Comparison of ENCODE assay signal across 8 cellular contexts in the genomic region with DNA sequence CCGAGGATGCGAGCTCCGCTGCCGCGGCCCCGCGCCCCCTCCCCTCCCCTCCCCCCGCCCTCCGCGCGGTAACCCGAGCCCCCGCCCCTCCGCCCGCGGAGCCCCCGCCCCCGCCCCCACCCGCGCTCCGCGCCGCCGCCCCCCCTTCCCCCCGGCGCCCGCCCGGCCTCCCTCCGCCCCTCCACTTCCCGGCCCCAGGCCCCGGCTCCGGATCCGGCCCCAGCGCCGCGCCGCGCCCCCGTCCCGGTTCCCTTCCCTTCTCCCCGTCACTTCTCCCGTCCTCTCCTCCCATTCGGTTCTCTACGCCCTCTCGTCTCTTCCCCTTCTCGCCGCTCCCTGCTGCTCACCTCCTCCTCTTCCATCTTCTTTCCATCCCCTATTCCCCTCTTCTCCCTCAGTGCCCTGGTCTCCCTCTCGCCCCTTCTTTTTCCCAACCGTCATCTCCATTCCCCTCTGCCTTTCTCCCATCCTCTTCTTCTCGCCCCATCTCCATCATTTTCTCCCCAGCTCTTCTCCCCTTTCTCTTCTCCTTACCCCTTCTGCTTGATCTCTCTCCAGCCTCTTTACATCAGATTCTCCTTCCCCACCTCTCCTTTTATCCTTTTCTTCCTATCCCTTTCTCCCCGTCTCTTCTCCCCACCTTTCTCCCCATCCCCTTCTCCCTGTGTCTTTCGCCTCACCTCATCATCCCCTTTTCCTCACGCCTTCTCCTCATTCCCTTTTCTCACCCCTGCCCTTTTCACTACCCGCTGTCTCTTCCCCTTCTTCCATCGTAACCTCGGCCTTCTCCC. TPM values are rescaled to one million over a fixed set of nuclear protein-coding genes. Genes with fewer than 3 reads are reported as not detected.
DNase-seq lines count a peak whose midpoint lies in the region; ATAC-seq and TF ChIP-seq lines count a peak whose summit lies in the region.

A gene with protein sequence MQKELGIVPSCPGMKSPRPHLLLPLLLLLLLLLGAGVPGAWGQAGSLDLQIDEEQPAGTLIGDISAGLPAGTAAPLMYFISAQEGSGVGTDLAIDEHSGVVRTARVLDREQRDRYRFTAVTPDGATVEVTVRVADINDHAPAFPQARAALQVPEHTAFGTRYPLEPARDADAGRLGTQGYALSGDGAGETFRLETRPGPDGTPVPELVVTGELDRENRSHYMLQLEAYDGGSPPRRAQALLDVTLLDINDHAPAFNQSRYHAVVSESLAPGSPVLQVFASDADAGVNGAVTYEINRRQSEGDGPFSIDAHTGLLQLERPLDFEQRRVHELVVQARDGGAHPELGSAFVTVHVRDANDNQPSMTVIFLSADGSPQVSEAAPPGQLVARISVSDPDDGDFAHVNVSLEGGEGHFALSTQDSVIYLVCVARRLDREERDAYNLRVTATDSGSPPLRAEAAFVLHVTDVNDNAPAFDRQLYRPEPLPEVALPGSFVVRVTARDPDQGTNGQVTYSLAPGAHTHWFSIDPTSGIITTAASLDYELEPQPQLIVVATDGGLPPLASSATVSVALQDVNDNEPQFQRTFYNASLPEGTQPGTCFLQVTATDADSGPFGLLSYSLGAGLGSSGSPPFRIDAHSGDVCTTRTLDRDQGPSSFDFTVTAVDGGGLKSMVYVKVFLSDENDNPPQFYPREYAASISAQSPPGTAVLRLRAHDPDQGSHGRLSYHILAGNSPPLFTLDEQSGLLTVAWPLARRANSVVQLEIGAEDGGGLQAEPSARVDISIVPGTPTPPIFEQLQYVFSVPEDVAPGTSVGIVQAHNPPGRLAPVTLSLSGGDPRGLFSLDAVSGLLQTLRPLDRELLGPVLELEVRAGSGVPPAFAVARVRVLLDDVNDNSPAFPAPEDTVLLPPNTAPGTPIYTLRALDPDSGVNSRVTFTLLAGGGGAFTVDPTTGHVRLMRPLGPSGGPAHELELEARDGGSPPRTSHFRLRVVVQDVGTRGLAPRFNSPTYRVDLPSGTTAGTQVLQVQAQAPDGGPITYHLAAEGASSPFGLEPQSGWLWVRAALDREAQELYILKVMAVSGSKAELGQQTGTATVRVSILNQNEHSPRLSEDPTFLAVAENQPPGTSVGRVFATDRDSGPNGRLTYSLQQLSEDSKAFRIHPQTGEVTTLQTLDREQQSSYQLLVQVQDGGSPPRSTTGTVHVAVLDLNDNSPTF (N-terminal part only) (minus strand): TSS at position 20 of the 791 bp plus-strand sequence. CDS start 14,196 bp downstream, outside the sequence.

- peak within 1 kb of the TSS; percentile 98 for H4K5ac ChIP-seq in IMR-90 (ENCODE audit: low read depth, low read length)

- H3K18ac ChIP-seq in IMR-90 (ENCODE audit: low read depth, low read length) = peak within 1 kb of the TSS; percentile 99

- H3K14ac ChIP-seq in IMR-90 (replicated peaks; ENCODE audit: low read depth, low read length) = peak within 1 kb of the TSS; percentile 91

- H3K4me1 ChIP-seq in IMR-90 (ENCODE audit: control insufficient read depth, insufficient read depth, low read length) (peaks cover 5% of the 10 kb centered on the region), lower lobe of right lung (peaks cover 12% of the 10 kb centered on the region)

- H3K4me3 ChIP-seq in IMR-90 (ENCODE audit: insufficient read depth, low read depth, low read length) (peak within 1 kb of the TSS; percentile 98), lower lobe of right lung (peak within 1 kb of the TSS; percentile 50)

- H3K9ac ChIP-seq in IMR-90 (ENCODE audit: low read depth, low read length) = peak within 1 kb of the TSS; percentile 99

- 0 out of 2 replicates have a peak, but pooled peaks cover 3% of the 10 kb centered on the region for H4K20me1 ChIP-seq in IMR-90 (ENCODE audit: insufficient read depth, low read length)

- peak within 1 kb of the TSS; percentile 85 for H3K4ac ChIP-seq in IMR-90 (ENCODE audit: low read depth, low read length)

- dilution Hi-C loops in IMR-90 (cut with HindIII; ENCODE audit: low sequenced_read_pairs, unreplicated experiment) = no loop called here

- H2AK9ac ChIP-seq in IMR-90 (replicated peaks; ENCODE audit: low read depth, low read length, poor library complexity) = peak within 1 kb of the TSS; percentile 84

- H3K27me3 ChIP-seq in IMR-90 (ENCODE audit: control insufficient read depth, insufficient read depth, low read length) = peaks cover 16% of the 10 kb centered on the region
- H3K27me3 ChIP-seq in lower lobe of right lung (ENCODE audit: low read depth) = no peaks in the 10 kb centered on the region

- DNase-seq in AG08395 (ENCODE audit: low spot score) (peak; percentile 24), IMR-90 (no peak), cerebellum (ENCODE audit: low spot score) (peak; percentile 14), lower lobe of right lung (no peak)

- peak within 1 kb of the TSS; percentile 30; the same call in 1 of the 3 replicates for H2BK15ac ChIP-seq in IMR-90 (ENCODE audit: low read depth, low read length)

- H2AFZ ChIP-seq in IMR-90 (replicated peaks; ENCODE audit: low read length, poor library complexity) = peak within 1 kb of the TSS; percentile 86

- intact Hi-C loops in IMR-90 (cut with micrococcal nuclease) (no loop called here), lower lobe of right lung (cut with DNase I) (no loop called here)

- CTCF ChIA-PET in IMR-90 (lab: Yijun Ruan, JAX) = no interaction called here

- H3K36me3 ChIP-seq in IMR-90 (ENCODE audit: control insufficient read depth, insufficient read depth, low read length) (no peaks in the 10 kb centered on the region), lower lobe of right lung (no peaks in the 10 kb centered on the region)

- TF ChIP-seq CTCF in IMR-90 (conservative IDR thresholded peaks at IDR 0.05; ENCODE audit: low read depth, low read length) (no peak), lower lobe of right lung (IDR thresholded peaks at IDR 0.05) (no peak)

- H3K9me1 ChIP-seq in IMR-90 (ENCODE audit: insufficient read depth, low read length) = peaks cover 18% of the 10 kb centered on the region

- H3K23ac ChIP-seq in IMR-90 (ENCODE audit: low read depth, low read length) = peak within 1 kb of the TSS; percentile 77

- 8 to 100% methylated on average over 2 to 11 of the region's 56 CpGs for WGBS in IMR-90 (ENCODE audit: extremely low coverage in 2 of 2, insufficient read length in 1 of 2), 2 experiments

- POLR2A ChIA-PET in IMR-90 (lab: Charles Lee; ENCODE audit: unreplicated experiment) = interaction anchor here (0.9 kb wide), 1 partner anchor 336 kb away, joined by 5 read pairs; no protein-coding TSS in a partner anchor

- H3K56ac ChIP-seq in IMR-90 (ENCODE audit: extremely low read depth, insufficient read depth, low read length) = no peak within 1 kb of the TSS

- TF ChIP-seq RAD21 in IMR-90 (IDR thresholded peaks at IDR 0.05; ENCODE audit: low read length) = no peak

- H3K27ac ChIP-seq in IMR-90 (ENCODE audit: insufficient read depth, low read length) (peak within 1 kb of the TSS; percentile 64), lower lobe of right lung (peak within 1 kb of the TSS; percentile 60), temporal lobe (ENCODE audit: low read depth, low read length) (peak within 1 kb of the TSS; percentile 49)

- H4K8ac ChIP-seq in IMR-90 (ENCODE audit: low read depth in 2 of 2, low read length in 2 of 2) = peak within 1 kb of the TSS; percentile 50 to 78; a peak in 3 of 4 replicates

- peak within 1 kb of the TSS; percentile 5; the same call in 1 of the 2 replicates for H2BK20ac ChIP-seq in IMR-90 (ENCODE audit: low read depth, low read length)

- H2BK120ac ChIP-seq in IMR-90 (ENCODE audit: low read depth, low read length) = peak within 1 kb of the TSS; percentile 83

- no peak within 1 kb of the TSS for H2BK5ac ChIP-seq in IMR-90 (ENCODE audit: low read depth, low read length, poor library complexity, severe bottlenecking)

- peak within 1 kb of the TSS; percentile 85 for H2AK5ac ChIP-seq in IMR-90 (ENCODE audit: low read depth, low read length)

- in situ Hi-C loops in IMR-90 (cut with MboI; ENCODE audit: low sequenced_read_pairs) = no loop called here

- H4K91ac ChIP-seq in IMR-90 (ENCODE audit: insufficient read depth, low read depth, low read length) = peak within 1 kb of the TSS; percentile 79

- ATAC-seq in IMR-90 (ENCODE audit: low read depth) = peak; percentile 59
- ATAC-seq in lower lobe of right lung = peak; percentile 46
- ATAC-seq in GM18502 (IDR thresholded peaks at IDR 0.05; ENCODE audit: poor library complexity, unreplicated experiment) = no peak
- ATAC-seq in GM18511 (IDR thresholded peaks at IDR 0.05; ENCODE audit: unreplicated experiment) = no peak
- no peak for ATAC-seq in GM21529 (IDR thresholded peaks at IDR 0.05; ENCODE audit: unreplicated experiment)

- H3K9me3 ChIP-seq in IMR-90 (ENCODE audit: control insufficient read depth, insufficient read depth, low read length) (no peaks in the 10 kb centered on the region), lower lobe of right lung (no peaks in the 10 kb centered on the region)

- no peak for TF ChIP-seq POLR2A in IMR-90 (IDR thresholded peaks at IDR 0.05; ENCODE audit: low read depth, low read length)

- H3K79me1 ChIP-seq in IMR-90 (ENCODE audit: low read depth in 1 of 2, low read length in 2 of 2) = peaks cover 3 to 17% of the 10 kb centered on the region in 2 experiments; a peak in 2 of 4 replicates

- no TSS peak for BruUV-seq in IMR-90 (replicated peaks; lab: Mats Ljungman, UMichigan)

- peak within 1 kb of the TSS; percentile 98 for H3K4me2 ChIP-seq in IMR-90 (ENCODE audit: low read depth, low read length)

TF ChIP-seq in IMR-90, 13 proteins besides CTCF, POLR2A, EP300 and RAD21:
- no peak for TF ChIP-seq CEBPB (IDR thresholded peaks at IDR 0.05; ENCODE audit: low read depth, low read length)
- peak; percentile 7; the same call in 1 of the 2 replicates for TF ChIP-seq MAZ (IDR thresholded peaks at IDR 0.05; ENCODE audit: borderline replicate concordance, low read depth, low read length)
TF ChIP-seq in IMR-90: peak in this region for 1.

RNA-seq across cellular contexts. Expression of the gene that starts here (rescaled TPM):
- 1.4 and 1.7 TPM in 2 replicates for total RNA-seq in IMR-90 (2012; rRNA removed)
- 3.3 and 3.8 TPM in 2 replicates for polyA plus RNA-seq in IMR-90 (2012; rRNA removed)
- 2.0 and 3.8 TPM in 2 replicates for polyA plus RNA-seq in IMR-90 (2012; cell fraction: cytosol; rRNA removed)
- 6.7 and 13.0 TPM in 2 replicates for polyA plus RNA-seq in IMR-90 (2012; cell fraction: nucleus; rRNA removed; ENCODE audit: low replicate concordance)
- 62.2 TPM for total RNA-seq in cerebellum
- total RNA-seq in lower lobe of right lung = 23.2 TPM
- 58.5 TPM for total RNA-seq in temporal lobe

Comparison
In these comparisons a context has a peak if more than half of its experiments do, and no peak if none do; other contexts are left out.
1. DNase-seq: peak in AG08395 (single experiment) and cerebellum (single experiment); none in IMR-90 (single experiment) and lower lobe of right lung (single experiment).
2. ATAC-seq: peak in IMR-90 (single experiment) and lower lobe of right lung (2 of 2); none in GM18502 (single experiment), GM18511 (single experiment) and GM21529 (single experiment).
3. Peak in every context shown above with its lines, with median percentiles within 50 percentile points of each other: H3K27ac ChIP-seq.